Comparison of ENCODE assay signal across 26 cellular contexts in the genomic region with DNA sequence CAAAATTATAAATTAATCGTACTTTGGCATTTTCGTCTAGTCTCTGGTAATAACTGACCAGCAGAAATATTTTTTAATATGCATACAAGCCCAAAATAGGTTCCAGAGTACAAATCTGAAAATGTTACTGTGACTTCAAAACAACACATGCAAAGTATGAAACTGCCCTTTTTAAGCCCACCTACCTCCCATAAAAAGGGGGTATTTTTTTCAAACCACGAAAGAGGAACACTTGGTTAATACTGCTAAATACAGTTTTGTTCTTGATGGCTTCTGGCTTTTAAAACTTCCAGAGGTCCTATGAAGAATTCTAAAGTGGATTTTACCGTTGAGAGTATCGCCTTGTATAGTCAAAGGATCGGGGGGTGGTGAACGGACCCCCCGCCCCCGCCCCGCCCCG.
"Had no signal": no experiment of that assay in that cellular context is flagged by ENCODE, and none has a peak within 500 bp of the region (broad histone marks: within the 10 kb centered on the region; RNA-seq: fewer than 3 reads in every experiment).

No MANE protein-coding gene starts in this region.

- H3K9me3 Mint-ChIP-seq: activated CD4-positive, alpha-beta memory T cell treated with anti-CD3 and anti-CD28 coated beads, Interleukin-2, amount 10 ng/mL, durations not matched to agents 7 days and 5 days; central memory CD8-positive, alpha-beta T cell; T-cell had no signal

- DNase-seq: activated CD4-positive, alpha-beta memory T cell treated with anti-CD3 and anti-CD28 coated beads, Interleukin-2, amount 10 ng/mL, durations not matched to agents 7 days and 5 days; activated CD4-positive, alpha-beta T cell treated with anti-CD3 and anti-CD28 coated beads for 36 hours; activated CD4-positive, alpha-beta T cell treated with anti-CD3 and anti-CD28 coated beads, Interleukin-2, amount 50 U/mL, for 1 hour; activated effector memory CD4-positive, alpha-beta T cell treated with anti-CD3 and anti-CD28 coated beads, Interleukin-2, amount 50 U/mL, for 16 hours; activated naive CD4-positive, alpha-beta T cell treated with Interleukin-2 at 50 U/mL for 16 hours; amniotic stem cell; MG63; NCI-H1092 treated with DMSO at 0.1 percent for 48 hours; NCI-H1417 treated with DMSO at 0.1 percent for 48 hours; NCI-H1694; NCI-H2029 treated with DMSO at 0.1 percent for 48 hours; NCI-H345; NCI-H510A; NCI-H526 treated with DMSO at 0.1 percent for 48 hours; NK-92 treated with Interleukin-12 subunit alpha and Interleukin-12 subunit beta, amount 100 ng/mL, for 24 hours; OCI-M1; RPMI8226; T-cell had no signal

- ATAC-seq: Panc1, Right ventricle myocardium inferior, T-cell had no signal

- H3K4me3 ChIP-seq: ascending aorta, MG63, SK-N-MC had no signal

- H3K27me3 ChIP-seq: ascending aorta, MG63 had no signal

- H3K4me3 Mint-ChIP-seq: activated CD4-positive, alpha-beta memory T cell treated with anti-CD3 and anti-CD28 coated beads, Interleukin-2, amount 10 ng/mL, durations not matched to agents 7 days and 5 days; activated CD4-positive, alpha-beta T cell treated with anti-CD3 and anti-CD28 coated beads for 36 hours; brain; central memory CD8-positive, alpha-beta T cell; T-cell had no signal

- H3K27me3 Mint-ChIP-seq: activated CD4-positive, alpha-beta memory T cell treated with anti-CD3 and anti-CD28 coated beads, Interleukin-2, amount 10 ng/mL, durations not matched to agents 7 days and 5 days; activated CD4-positive, alpha-beta T cell treated with anti-CD3 and anti-CD28 coated beads for 36 hours; central memory CD8-positive, alpha-beta T cell; T-cell had no signal

- H3K27ac ChIP-seq: ascending aorta, KMS-11, SK-N-MC, VCaP had no signal

- H3K9me3 ChIP-seq: ascending aorta, MG63 had no signal

- H3K27ac Mint-ChIP-seq: activated CD4-positive, alpha-beta memory T cell treated with anti-CD3 and anti-CD28 coated beads, Interleukin-2, amount 10 ng/mL, durations not matched to agents 7 days and 5 days; brain; T-cell had no signal
